In genomic region chr12:57838594-57839302, GRCh38 we compare ENCODE assay signal across 9 cellular contexts. TPM values are rescaled to one million over a fixed set of nuclear protein-coding genes. Genes with fewer than 3 reads are reported as not detected.
DNase-seq lines count a peak whose midpoint lies in the region; ATAC-seq, FAIRE-seq and TF ChIP-seq lines count a peak whose summit lies in the region.
"Had no signal": no experiment of that assay in that cellular context is flagged by ENCODE, and none has a peak within 500 bp of the region (broad histone marks: within the 10 kb centered on the region; RNA-seq: fewer than 3 reads in every experiment).

No MANE protein-coding gene starts in this region.

- TF ChIP-seq POLR2A in testis (IDR thresholded peaks at IDR 0.05): no peak

- DNase-seq in astrocyte (ENCODE audit: low read depth) (no peak), neural progenitor cell (ENCODE audit: low spot score) (no peak), SHP77 (lab: John Stamatoyannopoulos, UW) (no peak), testis (no peak), GOT3 (lab: John Stamatoyannopoulos, UW) (no peak)
- DNase-seq in NK-92 treated with Interleukin-12 subunit alpha and Interleukin-12 subunit beta, amount 100 ng/mL, for 24 hours (lab: John Stamatoyannopoulos, UW): no peak
- DNase-seq: activated CD8-positive, alpha-beta memory T cell treated with anti-CD3 and anti-CD28 coated beads, Interleukin-2, amount 50 U/mL, for 48 hours had no signal

- H3K4me1 Mint-ChIP-seq in astrocyte (ENCODE audit: low read depth, unreplicated experiment) (peaks cover 79% of the 10 kb centered on the region), neural progenitor cell (peaks cover 91% of the 10 kb centered on the region)

- H3K27ac Mint-ChIP-seq in astrocyte (ENCODE audit: unreplicated experiment) (peak overlapping the region; percentile 26), neural progenitor cell (no peak overlapping the region)

- H3K27me3 ChIP-seq in DOHH2 (ENCODE audit: control insufficient read depth, low read length): 0 out of 2 replicates have a peak, but pooled peaks cover 3% of the 10 kb centered on the region
- H3K27me3 ChIP-seq in astrocyte (ENCODE audit: insufficient read depth, low read length): no peaks in the 10 kb centered on the region
- H3K27me3 ChIP-seq in neural progenitor cell: no peaks in the 10 kb centered on the region
- no peaks in the 10 kb centered on the region for H3K27me3 ChIP-seq in testis

- no peaks in the 10 kb centered on the region for H3K36me3 ChIP-seq in DOHH2 (ENCODE audit: control insufficient read depth, low read length)
- peaks cover 2% of the 10 kb centered on the region for H3K36me3 ChIP-seq in astrocyte (ENCODE audit: insufficient read depth, low read length)
- no peaks in the 10 kb centered on the region for H3K36me3 ChIP-seq in neural progenitor cell
- no peaks in the 10 kb centered on the region for H3K36me3 ChIP-seq in testis (ENCODE audit: low read depth, missing control alignments)

- no peak for TF ChIP-seq CTCF in DOHH2 (IDR thresholded peaks at IDR 0.05; ENCODE audit: low read depth, low read length, poor library complexity, severe bottlenecking)
- no peak for TF ChIP-seq CTCF in astrocyte (IDR thresholded peaks at IDR 0.05; ENCODE audit: insufficient read depth, low read depth, low read length)
- TF ChIP-seq CTCF in neural progenitor cell (IDR thresholded peaks at IDR 0.05): no peak
- no peak for TF ChIP-seq CTCF in testis (IDR thresholded peaks at IDR 0.05)

- peaks cover 100% of the 10 kb centered on the region for H3K4me1 ChIP-seq in DOHH2 (ENCODE audit: control insufficient read depth, low read length)
- peaks cover 66% of the 10 kb centered on the region for H3K4me1 ChIP-seq in astrocyte (ENCODE audit: insufficient read depth, low read length)
- H3K4me1 ChIP-seq in neural progenitor cell: peaks cover 91% of the 10 kb centered on the region
- peaks cover 98% of the 10 kb centered on the region for H3K4me1 ChIP-seq in testis

- peak overlapping the region; percentile 34 for H3K4me3 ChIP-seq in DOHH2 (ENCODE audit: low read length)
- H3K4me3 ChIP-seq in astrocyte (ENCODE audit: insufficient read depth, low read depth, low read length): no peak overlapping the region
- H3K4me3 ChIP-seq in neural progenitor cell: no peak overlapping the region
- H3K4me3 ChIP-seq in testis: no peak overlapping the region

- H3K9me3 ChIP-seq in DOHH2 (ENCODE audit: control insufficient read depth, insufficient read depth, low read length): no peaks in the 10 kb centered on the region
- no peaks in the 10 kb centered on the region for H3K9me3 ChIP-seq in astrocyte (ENCODE audit: insufficient read depth, low read depth, low read length)
- no peaks in the 10 kb centered on the region for H3K9me3 ChIP-seq in neural progenitor cell (ENCODE audit: low read depth)
- no peaks in the 10 kb centered on the region for H3K9me3 ChIP-seq in testis

- H3F3A ChIP-seq in DOHH2 (ENCODE audit: control insufficient read depth, insufficient read depth) (peaks cover 29% of the 10 kb centered on the region), neural progenitor cell (ENCODE audit: low read depth) (peaks cover 72% of the 10 kb centered on the region)

- H3K4me3 Mint-ChIP-seq in astrocyte (ENCODE audit: unreplicated experiment): peak overlapping the region; percentile 14
- H3K4me3 Mint-ChIP-seq in neural progenitor cell: peak overlapping the region; percentile 5

- H2AFZ ChIP-seq in astrocyte (ENCODE audit: low read depth, low read length) (no peak overlapping the region), neural progenitor cell (replicated peaks) (no peak overlapping the region)

- peak; percentile 28 for ATAC-seq in HG03521 (IDR thresholded peaks at IDR 0.05; ENCODE audit: unreplicated experiment)

- H3K36me3 Mint-ChIP-seq in astrocyte (ENCODE audit: low read depth, unreplicated experiment): peaks cover 2% of the 10 kb centered on the region
- no peaks in the 10 kb centered on the region for H3K36me3 Mint-ChIP-seq in neural progenitor cell

- no peaks in the 10 kb centered on the region for H3K9me2 ChIP-seq in DOHH2 (replicated peaks; ENCODE audit: control insufficient read depth, low read length)

- H3K9ac ChIP-seq in astrocyte (ENCODE audit: low read length): peak overlapping the region; percentile 1
- no peak overlapping the region for H3K9ac ChIP-seq in neural progenitor cell

- FAIRE-seq in astrocyte (lab: Jason Lieb, UNC): no peak

- H3K79me2 ChIP-seq in DOHH2 (ENCODE audit: control insufficient read depth, low read length): peaks cover 80% of the 10 kb centered on the region
- peaks cover 99% of the 10 kb centered on the region for H3K79me2 ChIP-seq in astrocyte (ENCODE audit: insufficient read depth, low read length)
- H3K79me2 ChIP-seq in neural progenitor cell (ENCODE audit: low read depth): peaks cover 99% of the 10 kb centered on the region

- 32 to 48% methylated on average over 8 of the region's 8 CpGs for WGBS in testis, 2 donors

- H3K27me3 Mint-ChIP-seq in astrocyte (ENCODE audit: low read depth, unreplicated experiment) (no peaks in the 10 kb centered on the region), neural progenitor cell (ENCODE audit: insufficient read depth, low read depth) (peaks cover 4% of the 10 kb centered on the region)

- H4K20me1 ChIP-seq in DOHH2 (ENCODE audit: control insufficient read depth, insufficient read depth, low read depth, low read length) (peaks cover 38% of the 10 kb centered on the region), astrocyte (ENCODE audit: insufficient read depth, low read length) (peaks cover 97% of the 10 kb centered on the region), neural progenitor cell (ENCODE audit: low read depth) (peaks cover 100% of the 10 kb centered on the region)

- intact Hi-C loops in testis (cut with DNase I; ENCODE audit: low total_unique reads): no loop called here

- peak overlapping the region; percentile 65 for H3K27ac ChIP-seq in DOHH2 (ENCODE audit: low read depth, low read length)
- peak overlapping the region; percentile 24 for H3K27ac ChIP-seq in astrocyte (ENCODE audit: low read depth, low read length)
- H3K27ac ChIP-seq in neural progenitor cell: no peak overlapping the region
- H3K27ac ChIP-seq in testis: peak overlapping the region in 1 of 2 donors; percentile 9

- H3K9me3 Mint-ChIP-seq in astrocyte (ENCODE audit: unreplicated experiment) (no peaks in the 10 kb centered on the region), neural progenitor cell (no peaks in the 10 kb centered on the region)

- H3K4me2 ChIP-seq in DOHH2 (ENCODE audit: low read length): peak overlapping the region; percentile 44
- H3K4me2 ChIP-seq in astrocyte (ENCODE audit: low read length): peak overlapping the region; percentile 59
- peak overlapping the region; percentile 58 for H3K4me2 ChIP-seq in neural progenitor cell

RNA-seq across cellular contexts. Expression of gene CTDSP2, which starts 7.8 kb away (rescaled TPM):
- total RNA-seq in astrocyte: 87.1 and 91.9 TPM in 2 replicates
- 43.6 and 73.2 TPM in 2 replicates for total RNA-seq in neural progenitor cell (ENCODE audit: low replicate concordance)
- total RNA-seq in testis: 100 to 1,000 TPM; 103 to 140 TPM
- 123 TPM for polyA plus RNA-seq in testis (ENCODE audit: insufficient read depth, low read depth, low replicate concordance)

RNA-seq across cellular contexts. Expression of gene AVIL, which starts 20.2 kb away (rescaled TPM):
- total RNA-seq in astrocyte (2.5 and 3.2 TPM in 2 replicates), neural progenitor cell (ENCODE audit: low replicate concordance) (0.12 and 0.37 TPM in 2 replicates), testis (1 to 10 TPM; 3.1 to 4.4 TPM)
- 6.0 TPM for polyA plus RNA-seq in testis (ENCODE audit: insufficient read depth, low read depth, low replicate concordance)

RNA-seq across cellular contexts. Expression of gene TSFM, which starts 56.2 kb away (rescaled TPM):
- 26.6 and 30.0 TPM in 2 replicates for total RNA-seq in astrocyte
- 18.1 and 19.0 TPM in 2 replicates for total RNA-seq in neural progenitor cell (ENCODE audit: low replicate concordance)
- total RNA-seq in testis: 10 to 100 TPM; 26.9 to 30.0 TPM
- 51.2 TPM for polyA plus RNA-seq in testis (ENCODE audit: insufficient read depth, low read depth, low replicate concordance)
